In the genomic region with DNA sequence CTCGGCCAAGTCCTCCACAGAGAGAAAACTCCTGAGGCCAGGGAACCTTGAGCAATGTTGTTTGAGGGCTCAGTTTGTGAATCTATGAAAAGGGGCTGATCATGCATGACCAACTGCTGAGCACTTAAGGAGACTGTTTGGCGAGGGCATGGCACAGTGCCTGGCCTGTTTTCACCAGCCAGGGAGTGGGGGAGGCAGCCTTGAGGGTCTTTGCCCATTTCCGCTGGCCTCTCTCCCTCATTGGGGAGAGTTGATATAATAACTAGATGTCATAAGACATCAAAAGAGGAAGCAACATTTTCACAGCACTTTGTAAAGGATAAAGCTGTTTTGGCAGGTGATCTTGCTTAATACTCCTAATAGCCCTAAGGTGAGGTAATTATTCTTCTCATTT, we compare ENCODE assay signal across 21 cellular contexts.
"Had no signal": no experiment of that assay in that cellular context is flagged by ENCODE, and none has a peak within 500 bp of the region (broad histone marks: within the 10 kb centered on the region; RNA-seq: fewer than 3 reads in every experiment).

No MANE protein-coding gene starts in this region.

- H3K27me3 ChIP-seq: left lung, stomach, upper lobe of left lung had no signal

- H3K27ac ChIP-seq: brain microvascular endothelial cell, foreskin keratinocyte, left lung, stomach, upper lobe of left lung had no signal

- H3K36me3 ChIP-seq: brain microvascular endothelial cell, left lung, stomach, upper lobe of left lung had no signal

- ATAC-seq: activated naive CD4-positive, alpha-beta T cell treated with anti-CD3 and anti-CD28 coated beads, Interleukin-2, amount 50 U/mL, for 72 hours; activated T-helper 17 cell treated with anti-CD3 and anti-CD28 coated beads, Interleukin-2, amount 50 U/mL, for 72 hours; foreskin keratinocyte; left lung; natural killer cell treated with Interleukin-12 subunit alpha and Interleukin-12 subunit beta and Interleukin-15 and Interleukin-18, amount 100 ng/mL, for 72 hours; sciatic nerve; stimulated activated memory B cell treated with anti-CD40 and anti-IgM and Interleukin-4, amounts not matched to agents 10 μg/mL and 1 μg/mL and 100 μg/mL, for 72 hours had no signal

- H3K4me3 ChIP-seq: left lung, stomach, upper lobe of left lung had no signal

- DNase-seq: activated CD8-positive, alpha-beta memory T cell treated with anti-CD3 and anti-CD28 coated beads for 24 hours; activated CD8-positive, alpha-beta memory T cell treated with anti-CD3 and anti-CD28 coated beads, Interleukin-2, amount 50 U/mL, for 4 hours; activated T-cell treated with anti-CD3 and anti-CD28 coated beads, Interleukin-2, amount 50 U/mL, for 24 hours; aorta; brain microvascular endothelial cell; caudate nucleus; effector CD4-positive, alpha-beta T cell; erythroblast; left lung; midbrain; occipital lobe; small intestine; stomach; T-helper 1 cell; upper lobe of left lung had no signal

- H3K4me1 ChIP-seq: foreskin keratinocyte, left lung had no signal
